ENCODE assay signal across 12 cellular contexts in the genomic region with DNA sequence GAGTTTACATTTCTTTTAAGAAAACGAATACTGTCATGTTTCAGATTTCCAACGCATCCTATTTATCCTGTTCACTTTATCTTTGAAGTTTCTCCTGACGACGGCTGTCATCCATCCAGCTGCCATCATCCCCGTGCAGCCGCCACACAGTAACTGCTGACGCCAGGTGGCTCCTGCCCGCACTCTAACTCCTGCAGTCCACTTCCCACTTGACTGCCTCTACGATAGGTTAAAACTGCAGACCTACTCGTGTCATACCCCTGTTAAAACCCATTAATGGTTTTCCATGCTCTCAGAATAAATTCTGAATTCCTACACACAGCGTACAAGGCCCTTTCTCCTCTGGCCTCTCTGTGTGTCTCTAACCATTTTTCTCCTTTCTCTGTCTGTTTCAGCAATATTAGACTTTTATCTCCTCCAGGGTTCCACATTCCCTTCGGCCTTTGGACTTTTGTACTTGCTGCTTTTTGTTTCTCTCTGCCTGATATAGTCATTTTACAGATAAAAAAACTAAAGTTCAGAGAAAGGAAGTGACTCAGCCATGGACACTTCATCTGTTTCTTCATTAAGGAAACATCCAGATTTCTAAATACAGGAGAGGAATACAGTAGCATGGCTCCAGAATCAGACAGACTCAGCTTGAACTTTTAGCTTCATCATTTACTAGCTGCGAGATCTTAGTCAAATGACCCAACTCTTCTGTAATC.
A peak's percentile ranks its signal among the peaks of the same experiment; 100 is the strongest.
DNase-seq lines count a peak whose midpoint lies in the region; ATAC-seq and TF ChIP-seq lines count a peak whose summit lies in the region.
"Had no signal": no experiment of that assay in that cellular context is flagged by ENCODE, and none has a peak within 500 bp of the region (broad histone marks: within the 10 kb centered on the region; RNA-seq: fewer than 3 reads in every experiment).

No MANE protein-coding gene starts in this region.

- intact Hi-C loops in head of caudate nucleus (cut with DNase I) = no loop called here

- DNase-seq in AG10803 (ENCODE audit: low read depth) (peak; percentile 77), HS-5 (ENCODE audit: low read depth) (peak; percentile 78), astrocyte of the spinal cord (ENCODE audit: low read depth, low spot score) (peak; percentile 77), iris pigment epithelial cell (ENCODE audit: low read depth) (peak; percentile 89), inferior parietal cortex (ENCODE audit: extremely low spot score) (no peak), head of caudate nucleus (no peak), GF-D8 (lab: John Stamatoyannopoulos, UW) (no peak)
- DNase-seq: activated CD4-positive, alpha-beta T cell treated with anti-CD3 and anti-CD28 coated beads for 48 hours; activated naive CD4-positive, alpha-beta T cell treated with anti-CD3 and anti-CD28 coated beads for 36 hours; NCI-H2171; SIG-M5 had no signal

- in situ Hi-C loops in astrocyte of the spinal cord (cut with HindIII; ENCODE audit: low sequenced_read_pairs) = no loop called here

- no peak for ATAC-seq in GM21515 (IDR thresholded peaks at IDR 0.05; ENCODE audit: unreplicated experiment)

- no peak for TF ChIP-seq CTCF in AG10803 (conservative IDR thresholded peaks at IDR 0.05; ENCODE audit: low read length)
- no peak for TF ChIP-seq CTCF in astrocyte of the spinal cord (IDR thresholded peaks at IDR 0.05; ENCODE audit: low read depth, low read length)

- H3K4me3 ChIP-seq in AG10803 (ENCODE audit: low read length) (no peak overlapping the region), astrocyte of the spinal cord (ENCODE audit: low read depth, low read length) (no peak overlapping the region)

Comparison
In these comparisons a context has a peak if more than half of its experiments do, and no peak if none do; other contexts are left out.
1. DNase-seq: peak in AG10803 (single experiment), HS-5 (single experiment), astrocyte of the spinal cord (single experiment) and iris pigment epithelial cell (single experiment); none in inferior parietal cortex (single experiment), head of caudate nucleus (0 of 42) and GF-D8 (single experiment).